ENCODE assay signal across 23 cellular contexts in genomic region chr3:171792549-171792948, GRCh38. TPM values are rescaled to one million over a fixed set of nuclear protein-coding genes. Genes with fewer than 3 reads are reported as not detected.
DNase-seq lines count a peak whose midpoint lies in the region; ATAC-seq and TF ChIP-seq lines count a peak whose summit lies in the region.
"Had no signal": no experiment of that assay in that cellular context is flagged by ENCODE, and none has a peak within 500 bp of the region (broad histone marks: within the 10 kb centered on the region; RNA-seq: fewer than 3 reads in every experiment).

No MANE protein-coding gene starts in this region.

- no peaks in the 10 kb centered on the region for H3K9me3 ChIP-seq in breast epithelium
- H3K9me3 ChIP-seq: Caco-2, stomach had no signal

- H3K27me3 Mint-ChIP-seq in stimulated activated memory B cell treated with anti-CD40 and anti-IgM and Interleukin-4, amounts not matched to agents 10 μg/mL and 1 μg/mL and 100 μg/mL, for 72 hours, result peaks cover 8% of the 10 kb centered on the region
- H3K27me3 Mint-ChIP-seq: activated CD4-positive, alpha-beta T cell treated with anti-CD3 and anti-CD28 coated beads, Interleukin-2, amount 10 ng/mL, durations not matched to agents 7 days and 5 days; activated naive CD4-positive, alpha-beta T cell treated with anti-CD3 and anti-CD28 coated beads, Interleukin-2, amount 10 ng/mL, durations not matched to agents 7 days and 5 days had no signal

- TF ChIP-seq CTCF in breast epithelium (IDR thresholded peaks at IDR 0.05) (no peak), foreskin keratinocyte (conservative IDR thresholded peaks at IDR 0.05) (no peak)

- no peaks in the 10 kb centered on the region for H3K27me3 ChIP-seq in breast epithelium
- H3K27me3 ChIP-seq in foreskin keratinocyte, result no peaks in the 10 kb centered on the region
- H3K27me3 ChIP-seq: stomach had no signal

- peak overlapping the region; percentile 68 to 82 for H3K27ac ChIP-seq in breast epithelium
- peak overlapping the region; percentile 98 for H3K27ac ChIP-seq in foreskin keratinocyte

- intact Hi-C loops in breast epithelium (cut with DNase I; ENCODE audit: low total_unique reads), result no loop called here

- no peaks in the 10 kb centered on the region for H3K36me3 ChIP-seq in breast epithelium
- H3K36me3 ChIP-seq: stomach had no signal

- no peaks in the 10 kb centered on the region for H3K36me3 Mint-ChIP-seq in stimulated activated memory B cell treated with anti-CD40 and anti-IgM and Interleukin-4, amounts not matched to agents 10 μg/mL and 1 μg/mL and 100 μg/mL, for 72 hours
- H3K36me3 Mint-ChIP-seq: activated naive CD4-positive, alpha-beta T cell treated with anti-CD3 and anti-CD28 coated beads, Interleukin-2, amount 10 ng/mL, durations not matched to agents 7 days and 5 days; brain; naive thymus-derived CD8-positive, alpha-beta T cell had no signal

- no peak overlapping the region for H3K4me3 ChIP-seq in breast epithelium
- H3K4me3 ChIP-seq: stomach had no signal

- no peaks in the 10 kb centered on the region for H3K9me3 Mint-ChIP-seq in stimulated activated memory B cell treated with anti-CD40 and anti-IgM and Interleukin-4, amounts not matched to agents 10 μg/mL and 1 μg/mL and 100 μg/mL, for 72 hours
- H3K9me3 Mint-ChIP-seq: activated CD4-positive, alpha-beta T cell treated with anti-CD3 and anti-CD28 coated beads, Interleukin-2, amount 10 ng/mL, durations not matched to agents 7 days and 5 days; activated naive CD4-positive, alpha-beta T cell treated with anti-CD3 and anti-CD28 coated beads, Interleukin-2, amount 10 ng/mL, durations not matched to agents 7 days and 5 days; naive thymus-derived CD8-positive, alpha-beta T cell had no signal

- H3K4me1 ChIP-seq in breast epithelium (peaks cover 0 to 4% of the 10 kb centered on the region in 2 donors), foreskin keratinocyte (peaks cover 42% of the 10 kb centered on the region)

- DNase-seq in HT1080 (ENCODE audit: low read depth) (peak; percentile 57), breast epithelium (ENCODE audit: low spot score in 2 of 2) (no peak), foreskin keratinocyte (peak; percentile 49 to 67), HPDE6-E6E7 (ENCODE audit: extremely low spot score) (no peak), NCI-H187 (lab: John Stamatoyannopoulos, UW) (no peak)
- DNase-seq in activated CD4-positive, alpha-beta T cell treated with anti-CD3 and anti-CD28 coated beads, Interleukin-2, amount 50 U/mL, for 48 hours, result no peak
- DNase-seq: activated CD4-positive, alpha-beta T cell treated with anti-CD3 and anti-CD28 coated beads, Interleukin-2, amount 10 ng/mL, durations not matched to agents 7 days and 5 days; activated naive CD4-positive, alpha-beta T cell treated with anti-CD3 and anti-CD28 coated beads, Interleukin-2, amount 10 ng/mL, durations not matched to agents 7 days and 5 days; Caco-2; effector CD4-positive, alpha-beta T cell; GDM1; naive thymus-derived CD8-positive, alpha-beta T cell; NCI-H1930; NCI-H510A treated with DMSO at 0.1 percent for 48 hours; stimulated activated CD4-positive, alpha-beta T cell treated with anti-CD3 and anti-CD28 coated beads, Interleukin-15, amount 100 ng/mL, for 24 hours; stomach had no signal

- TF ChIP-seq POLR2A in breast epithelium (IDR thresholded peaks at IDR 0.05), result no peak

- no peaks in the 10 kb centered on the region for H3K4me1 Mint-ChIP-seq in stimulated activated memory B cell treated with anti-CD40 and anti-IgM and Interleukin-4, amounts not matched to agents 10 μg/mL and 1 μg/mL and 100 μg/mL, for 72 hours
- H3K4me1 Mint-ChIP-seq: activated CD4-positive, alpha-beta T cell treated with anti-CD3 and anti-CD28 coated beads, Interleukin-2, amount 10 ng/mL, durations not matched to agents 7 days and 5 days; activated naive CD4-positive, alpha-beta T cell treated with anti-CD3 and anti-CD28 coated beads, Interleukin-2, amount 10 ng/mL, durations not matched to agents 7 days and 5 days; naive thymus-derived CD8-positive, alpha-beta T cell had no signal

- ATAC-seq in foreskin keratinocyte, result peak; percentile 20
- peak; percentile 4 for ATAC-seq in stimulated activated memory B cell treated with anti-CD40 and anti-IgM and Interleukin-4, amounts not matched to agents 10 μg/mL and 1 μg/mL and 100 μg/mL, for 72 hours
- no peak for ATAC-seq in GM19455 (IDR thresholded peaks at IDR 0.05; ENCODE audit: unreplicated experiment)
- ATAC-seq: naive thymus-derived CD8-positive, alpha-beta T cell; SK-N-SH treated with all-trans-retinoic acid at 6 μM for 48 hours had no signal

- no peak overlapping the region for H3K4me3 Mint-ChIP-seq in stimulated activated memory B cell treated with anti-CD40 and anti-IgM and Interleukin-4, amounts not matched to agents 10 μg/mL and 1 μg/mL and 100 μg/mL, for 72 hours
- H3K4me3 Mint-ChIP-seq: activated CD4-positive, alpha-beta T cell treated with anti-CD3 and anti-CD28 coated beads, Interleukin-2, amount 10 ng/mL, durations not matched to agents 7 days and 5 days; activated naive CD4-positive, alpha-beta T cell treated with anti-CD3 and anti-CD28 coated beads, Interleukin-2, amount 10 ng/mL, durations not matched to agents 7 days and 5 days; brain; naive thymus-derived CD8-positive, alpha-beta T cell had no signal

- H3K27ac Mint-ChIP-seq in stimulated activated memory B cell treated with anti-CD40 and anti-IgM and Interleukin-4, amounts not matched to agents 10 μg/mL and 1 μg/mL and 100 μg/mL, for 72 hours, result no peak overlapping the region
- H3K27ac Mint-ChIP-seq: activated CD4-positive, alpha-beta T cell treated with anti-CD3 and anti-CD28 coated beads, Interleukin-2, amount 10 ng/mL, durations not matched to agents 7 days and 5 days; activated naive CD4-positive, alpha-beta T cell treated with anti-CD3 and anti-CD28 coated beads, Interleukin-2, amount 10 ng/mL, durations not matched to agents 7 days and 5 days; naive thymus-derived CD8-positive, alpha-beta T cell had no signal

RNA-seq across cellular contexts. Expression of gene PLD1, which starts 17.7 kb away (rescaled TPM):
- total RNA-seq in HT1080 (2014; rRNA removed; shearing (Covaris generic)), result 6.2 and 7.5 TPM in 2 replicates
- 8.2 and 11.2 TPM in 2 replicates for polyA plus RNA-seq in HT1080 (2015; cell fraction: cytosol; rRNA removed)
- 28.6 and 31.8 TPM in 2 replicates for polyA plus RNA-seq in HT1080 (2015; cell fraction: nucleus; rRNA removed)
- total RNA-seq in breast epithelium, result 10 to 100 TPM; 21.1 to 36.9 (median 24.9) TPM
- 6.1 and 7.7 TPM in 2 replicates for total RNA-seq in foreskin keratinocyte
- polyA plus RNA-seq in foreskin keratinocyte, result 2.1 and 2.7 TPM in 2 replicates
- polyA plus RNA-seq: naive thymus-derived CD8-positive, alpha-beta T cell had no signal

RNA-seq across cellular contexts. Expression of gene TMEM212, which starts 50.6 kb away (rescaled TPM):
- total RNA-seq in HT1080 (2014; rRNA removed; shearing (Covaris generic)), result not detected in 2 replicates
- polyA plus RNA-seq in HT1080 (2015; cell fraction: cytosol; rRNA removed), result not detected in 2 replicates
- not detected in 2 replicates for polyA plus RNA-seq in HT1080 (2015; cell fraction: nucleus; rRNA removed)
- 1 to 10 TPM in 1 of 3 donors, not detected in 2; 1.3 TPM for total RNA-seq in breast epithelium
- not detected in 2 replicates for total RNA-seq in foreskin keratinocyte
- polyA plus RNA-seq in foreskin keratinocyte, result not detected in 2 replicates
- total RNA-seq: activated CD4-positive, alpha-beta T cell treated with anti-CD3 and anti-CD28 coated beads, Interleukin-2, amount 10 ng/mL, durations not matched to agents 7 days and 5 days; Caco-2; frontal cortex; LHCN-M2; liver; naive thymus-derived CD8-positive, alpha-beta T cell; stomach had no signal
- polyA plus RNA-seq: liver; naive thymus-derived CD8-positive, alpha-beta T cell; stomach had no signal

Comparison
In these comparisons a context has a peak if more than half of its experiments do, and no peak if none do; other contexts are left out.
1. DNase-seq: peak in HT1080 (single experiment) and foreskin keratinocyte (2 of 2); none in breast epithelium (0 of 2), activated CD4-positive, alpha-beta T cell treated with anti-CD3 and anti-CD28 coated beads, Interleukin-2, amount 50 U/mL, for 48 hours (0 of 2), HPDE6-E6E7 (single experiment) and NCI-H187 (0 of 2).